In the genomic region with DNA sequence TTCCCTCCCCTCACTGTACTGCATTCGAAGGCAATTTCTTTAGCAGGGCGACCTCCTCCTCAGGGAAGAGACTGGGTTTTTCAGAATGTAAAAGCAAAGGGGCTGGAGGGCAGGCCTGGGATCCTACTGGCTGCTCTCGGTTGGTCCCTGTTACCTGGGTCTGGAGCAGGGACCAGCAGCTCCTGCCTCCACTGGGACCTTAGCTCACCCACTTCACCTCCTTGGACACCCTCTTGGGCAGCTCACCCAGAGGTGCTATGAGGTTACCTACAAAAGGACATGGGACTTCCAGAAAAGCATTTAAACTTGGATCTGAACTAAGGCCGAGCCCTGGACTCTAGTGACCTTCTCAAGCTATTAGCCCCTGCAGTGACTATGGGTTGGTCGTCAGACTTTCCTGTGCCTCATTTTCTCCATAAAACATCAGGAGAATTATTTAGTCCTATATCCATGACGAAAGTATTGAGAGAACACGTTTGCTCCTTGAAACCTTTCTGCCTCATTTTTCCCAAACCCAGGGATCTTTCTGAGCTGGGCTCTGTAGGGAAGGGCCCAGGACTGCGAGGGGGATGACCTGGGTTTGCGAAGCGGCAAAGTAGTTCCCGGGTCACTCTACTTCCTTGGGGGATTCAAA, we compare ENCODE assay signal across 9 cellular contexts.
DNase-seq lines count a peak whose midpoint lies in the region; ATAC-seq and TF ChIP-seq lines count a peak whose summit lies in the region.
"Had no signal": no experiment of that assay in that cellular context is flagged by ENCODE, and none has a peak within 500 bp of the region (broad histone marks: within the 10 kb centered on the region; RNA-seq: fewer than 3 reads in every experiment).

No MANE protein-coding gene starts in this region.

- peaks cover 0 to 2% (median 0%) of the 10 kb centered on the region in 3 experiments; a peak in 2 of 7 replicates for H3K36me3 Mint-ChIP-seq in H9 (ENCODE audit: insufficient read depth in 1 of 3, low read depth in 3 of 3)
- no peaks in the 10 kb centered on the region for H3K36me3 Mint-ChIP-seq in chondrocyte (ENCODE audit: low read depth)
- peaks cover 0 to 3% (median 3%) of the 10 kb centered on the region in 3 donors for H3K36me3 Mint-ChIP-seq in naive thymus-derived CD8-positive, alpha-beta T cell

- H4K5ac ChIP-seq in H9 (ENCODE audit: insufficient read length, low read depth, low read length): no peak overlapping the region

- no peak overlapping the region for H2BK5ac ChIP-seq in H9 (ENCODE audit: insufficient read length, low read length)

- H3K4me3 Mint-ChIP-seq in H9 (peak overlapping the region; percentile 69 to 90), chondrocyte (ENCODE audit: unreplicated experiment) (peak overlapping the region; percentile 83)
- peak overlapping the region; percentile 80 to 96 (median 86) for H3K4me3 Mint-ChIP-seq in naive thymus-derived CD8-positive, alpha-beta T cell

- intact Hi-C loops in left colon (cut with DNase I, micrococcal nuclease): no loop called here

- H3K79me2 ChIP-seq in H9 (ENCODE audit: insufficient read depth, low read length): no peaks in the 10 kb centered on the region

- H3T11ph ChIP-seq in H9 (ENCODE audit: low read length): no peak overlapping the region

- no peak overlapping the region for H4K8ac ChIP-seq in H9 (replicated peaks; ENCODE audit: insufficient read length, low read depth, low read length)

- WGBS in H9 (ENCODE audit: extremely low coverage, insufficient read length, low lambda C conversion rate): no CpG with 5 or more reads among the region's 11 CpGs
- WGBS in gastroesophageal sphincter (ENCODE audit: low coverage in 1 of 2), 2 donors: 75% methylated on average over 4 of the region's 11 CpGs; no CpG with 5 or more reads in 1 of the 2 donors

- H3K56ac ChIP-seq in H9 (ENCODE audit: insufficient read length, low read depth, low read length): no peak overlapping the region

- H2BK120ac ChIP-seq in H9 (ENCODE audit: low read depth, low read length, poor library complexity, severe bottlenecking): no peak overlapping the region

- H2BK20ac ChIP-seq in H9 (ENCODE audit: low read depth, low read length, poor library complexity, severe bottlenecking): no peak overlapping the region

- H3K9me3 ChIP-seq in AG04450 (ENCODE audit: control insufficient read depth, insufficient read depth, low read length): no peaks in the 10 kb centered on the region
- H3K9me3 ChIP-seq in H9 (ENCODE audit: control insufficient read depth, low read depth, low read length): no peaks in the 10 kb centered on the region
- H3K9me3 ChIP-seq in gastroesophageal sphincter: no peaks in the 10 kb centered on the region

- CTCF ChIA-PET in AG04450 (lab: Charles Lee): interaction anchor here (1.0 to 3.4 kb wide), 2 partner anchors 33 to 411 kb away, joined by 6 to 14 read pairs; no protein-coding TSS in a partner anchor

- no peak for TF ChIP-seq POLR2A in gastroesophageal sphincter (IDR thresholded peaks at IDR 0.05)

- TF ChIP-seq CTCF in AG04450 (IDR thresholded peaks at IDR 0.05; ENCODE audit: low read depth, low read length) (no peak), H9 (conservative IDR thresholded peaks at IDR 0.05) (no peak), chondrocyte (IDR thresholded peaks at IDR 0.05) (no peak), gastroesophageal sphincter (IDR thresholded peaks at IDR 0.05) (no peak)

- H3K23me2 ChIP-seq in H9 (ENCODE audit: insufficient read length, low read depth, low read length, poor library complexity, severe bottlenecking): peaks cover 10% of the 10 kb centered on the region

- H3K27ac ChIP-seq in AG04450 (ENCODE audit: low read depth, low read length): no peak overlapping the region
- no peak overlapping the region for H3K27ac ChIP-seq in H9 (ENCODE audit: insufficient read length, low read depth, low read length)
- peak overlapping the region in 2 of 4 donors; percentile 5 to 74 for H3K27ac ChIP-seq in gastroesophageal sphincter

- H4K20me1 ChIP-seq in H9 (ENCODE audit: control insufficient read depth, insufficient read depth, insufficient read length): no peaks in the 10 kb centered on the region

- H4K91ac ChIP-seq in H9 (ENCODE audit: insufficient read length, low read depth, low read length): no peak overlapping the region

- no peaks in the 10 kb centered on the region for H3K79me1 ChIP-seq in H9 (ENCODE audit: insufficient read depth, low read depth, low read length, poor library complexity, severe bottlenecking)

- POLR2A ChIA-PET in AG04450 (lab: Yijun Ruan, JAX): no interaction called here
- POLR2A ChIA-PET in naive thymus-derived CD8-positive, alpha-beta T cell (lab: Charles Lee): interaction anchor here (1.7 kb wide), 1 partner anchor 40 kb away, joined by 4 read pairs; no protein-coding TSS in a partner anchor

- H2AFZ ChIP-seq in H9 (ENCODE audit: low read length): no peak overlapping the region

- no peak overlapping the region for H2BK15ac ChIP-seq in H9 (ENCODE audit: low read depth, low read length)

- no peak overlapping the region for H2BK12ac ChIP-seq in H9 (ENCODE audit: insufficient read length, low read depth, low read length)

- no peaks in the 10 kb centered on the region for H3K36me3 ChIP-seq in gastroesophageal sphincter

- peaks cover 88% of the 10 kb centered on the region for H3K27me3 Mint-ChIP-seq in H9 (ENCODE audit: low read depth)
- H3K27me3 Mint-ChIP-seq in chondrocyte (ENCODE audit: low read depth): no peaks in the 10 kb centered on the region
- H3K27me3 Mint-ChIP-seq in naive thymus-derived CD8-positive, alpha-beta T cell: peaks cover 48 to 78% (median 62%) of the 10 kb centered on the region in 5 donors

- H3K4me1 ChIP-seq in H9 (ENCODE audit: insufficient read depth, low read length): no peaks in the 10 kb centered on the region; the same call in 1 of the 2 replicates
- peaks cover 0 to 24% (median 3%) of the 10 kb centered on the region in 3 donors for H3K4me1 ChIP-seq in gastroesophageal sphincter

- H3K14ac ChIP-seq in H9 (ENCODE audit: insufficient read depth, low read length): no peak overlapping the region

- no peak for DNase-seq in AG04450 (ENCODE audit: low read depth, low spot score)
- DNase-seq in H9: peak; percentile 32
- DNase-seq in chondrocyte (ENCODE audit: low spot score): no peak
- no peak for DNase-seq in naive thymus-derived CD8-positive, alpha-beta T cell
- no peak for DNase-seq in cerebellar nuclear complex (lab: John Stamatoyannopoulos, UW)
- no peak for DNase-seq in epidermal melanocyte (ENCODE audit: insufficient read length, low spot score)
- DNase-seq in left colon: no peak
- DNase-seq: NCI-H2171 treated with DMSO at 0.1 percent for 48 hours had no signal

- H2AK5ac ChIP-seq in H9 (ENCODE audit: insufficient read length, low read length): no peak overlapping the region

- H3K4me1 Mint-ChIP-seq in H9 (peaks cover 13 to 16% of the 10 kb centered on the region in 2 experiments), chondrocyte (ENCODE audit: low read depth) (peaks cover 61% of the 10 kb centered on the region)
- H3K4me1 Mint-ChIP-seq in naive thymus-derived CD8-positive, alpha-beta T cell: peaks cover 20 to 37% (median 32%) of the 10 kb centered on the region in 4 donors

- no peaks in the 10 kb centered on the region for H3K27me3 ChIP-seq in AG04450 (ENCODE audit: control insufficient read depth, insufficient read depth, low read length)
- H3K27me3 ChIP-seq in H9 (ENCODE audit: insufficient read depth, low read length): peaks cover 35% of the 10 kb centered on the region
- peaks cover 67% of the 10 kb centered on the region for H3K27me3 ChIP-seq in gastroesophageal sphincter

- H3K27ac Mint-ChIP-seq in H9: no peak overlapping the region
- peak overlapping the region; percentile 92 for H3K27ac Mint-ChIP-seq in chondrocyte (ENCODE audit: unreplicated experiment)
- H3K27ac Mint-ChIP-seq in naive thymus-derived CD8-positive, alpha-beta T cell: peak overlapping the region in 1 of 10 donors; percentile 74

- H3K18ac ChIP-seq in H9 (ENCODE audit: insufficient read length, low read depth, low read length): no peak overlapping the region

- H3K4me3 ChIP-seq in AG04450 (ENCODE audit: low read depth, low read length): peak overlapping the region; percentile 67
- peak overlapping the region in 1 of 2 donors; percentile 66 for H3K4me3 ChIP-seq in gastroesophageal sphincter

- no peak for TF ChIP-seq EP300 in gastroesophageal sphincter (IDR thresholded peaks at IDR 0.05)

- H3K23ac ChIP-seq in H9 (ENCODE audit: insufficient read length, low read depth, low read length): no peak overlapping the region

- no peak overlapping the region for H3K4ac ChIP-seq in H9 (ENCODE audit: low read depth, low read length)

- H3K4me2 ChIP-seq in H9 (ENCODE audit: insufficient read depth, insufficient read length, low read length): peak overlapping the region; percentile 15

- H3K9me3 Mint-ChIP-seq in H9: peaks cover 0 to 2% of the 10 kb centered on the region in 2 experiments; a peak in 2 of 5 replicates
- no peaks in the 10 kb centered on the region for H3K9me3 Mint-ChIP-seq in chondrocyte (ENCODE audit: low read depth)
- peaks cover 0 to 2% (median 0%) of the 10 kb centered on the region in 9 donors for H3K9me3 Mint-ChIP-seq in naive thymus-derived CD8-positive, alpha-beta T cell

- H3K9ac ChIP-seq in H9 (ENCODE audit: extremely low read depth, insufficient read length, low read length): no peak overlapping the region

- no peak for ATAC-seq in naive thymus-derived CD8-positive, alpha-beta T cell
- ATAC-seq in gastroesophageal sphincter (no peak), left colon (no peak)
